2 cellular contexts compared by ENCODE assay signal in genomic region chrX:2503591-2504500, GRCh38.
TF ChIP-seq lines count a peak whose summit lies in the region.

No MANE protein-coding gene starts in this region.

TF ChIP-seq in GM23338, 12 proteins besides CTCF, POLR2A, EP300 and RAD21:
- no peak for TF ChIP-seq ETS1 (IDR thresholded peaks at IDR 0.05)
- no peak for TF ChIP-seq EZH2phosphoT487 (IDR thresholded peaks at IDR 0.05; ENCODE audit: unreplicated experiment)
- no peak for TF ChIP-seq ZNF331 (CRISPR knock-in tag; IDR thresholded peaks at IDR 0.05; ENCODE audit: low read depth)
- no peak for TF ChIP-seq NANOG (IDR thresholded peaks at IDR 0.05; ENCODE audit: borderline replicate concordance)
- TF ChIP-seq REST (IDR thresholded peaks at IDR 0.05; ENCODE audit: unreplicated experiment), result no peak
- no peak for TF ChIP-seq EZH2 (IDR thresholded peaks at IDR 0.05; ENCODE audit: low read depth, unreplicated experiment)
- TF ChIP-seq CREB1 (CRISPR knock-in tag; IDR thresholded peaks at IDR 0.05; ENCODE audit: low read depth), result no peak
- TF ChIP-seq POLR2AphosphoS5 (IDR thresholded peaks at IDR 0.05; ENCODE audit: low read depth), result no peak
- TF ChIP-seq STAT1 (IDR thresholded peaks at IDR 0.05; ENCODE audit: unreplicated experiment), result no peak
- TF ChIP-seq ZNF114 (CRISPR knock-in tag; IDR thresholded peaks at IDR 0.05), result no peak
- TF ChIP-seq JUNB (IDR thresholded peaks at IDR 0.05; ENCODE audit: unreplicated experiment), result no peak
- TF ChIP-seq ZNF462 (CRISPR knock-in tag; IDR thresholded peaks at IDR 0.05), result no peak
TF ChIP-seq in GM23338: peak in this region for 0.

TF ChIP-seq in H1, 55 proteins besides CTCF, POLR2A, EP300 and RAD21:
- TF ChIP-seq USF2 (IDR thresholded peaks at IDR 0.05; ENCODE audit: low read length) (no peak), NRF1 (IDR thresholded peaks at IDR 0.05; ENCODE audit: low read depth, low read length) (no peak)
